Comparison of ENCODE assay signal across 8 cellular contexts in genomic region chr17:781920-782731, GRCh38. TPM values are rescaled to one million over a fixed set of nuclear protein-coding genes. Genes with fewer than 3 reads are reported as not detected.
DNase-seq lines count a peak whose midpoint lies in the region; ATAC-seq and TF ChIP-seq lines count a peak whose summit lies in the region.

Gene GLOD4 (minus strand): TSS chr17:782280. CDS start chr17:782255, 25 bp downstream.
Gene MRM3 (plus strand): TSS chr17:782353. CDS start chr17:782379, 26 bp downstream.

- CTCF ChIA-PET in IMR-90 (lab: Yijun Ruan, JAX): interaction anchor here (0.7 to 1.4 kb wide), 2 partner anchors 174 to 199 kb away, joined by 3 to 8 read pairs; no protein-coding TSS in a partner anchor
- CTCF ChIA-PET in PC-9 (lab: Charles Lee): interaction anchor here (1.4 to 2.6 kb wide), 2 partner anchors 198 to 214 kb away, joined by 4 to 13 read pairs; partner anchors contain the start of genes NXN and TIMM22

- no peak within 1 kb of the TSS for H2BK20ac ChIP-seq in IMR-90 (ENCODE audit: low read depth, low read length)

- H4K8ac ChIP-seq in IMR-90 (ENCODE audit: low read depth in 2 of 2, low read length in 2 of 2): peak within 1 kb of the TSS; percentile 92 to 93

- peak within 1 kb of the TSS; percentile 59; the same call in 1 of the 2 replicates for H3K23ac ChIP-seq in IMR-90 (ENCODE audit: low read depth, low read length)

- peak within 1 kb of the TSS; percentile 81 for H4K91ac ChIP-seq in IMR-90 (ENCODE audit: insufficient read depth, low read depth, low read length)

- no peaks in the 10 kb centered on the region for H3K27me3 Mint-ChIP-seq in activated T-cell treated with anti-CD3 and anti-CD28 coated beads, Interleukin-2, amount 50 U/mL, for 4 hours (ENCODE audit: low read depth)

- no peaks in the 10 kb centered on the region; the same call in 1 of the 2 replicates for H3F3A ChIP-seq in PC-9 (ENCODE audit: insufficient read depth, low read depth)

- H3K4me3 ChIP-seq in IMR-90 (ENCODE audit: insufficient read depth, low read depth, low read length): peak within 1 kb of the TSS; percentile 88
- H3K4me3 ChIP-seq in PC-9: peak within 1 kb of the TSS; percentile 92
- peak within 1 kb of the TSS; percentile 85 to 99 (median 92) for H3K4me3 ChIP-seq in esophagus muscularis mucosa

- H3K18ac ChIP-seq in IMR-90 (ENCODE audit: low read depth, low read length): no peak within 1 kb of the TSS

- H3K79me1 ChIP-seq in IMR-90 (ENCODE audit: low read depth in 1 of 2, low read length in 2 of 2): peaks cover 37 to 64% of the 10 kb centered on the region in 2 experiments

- H3K4me1 Mint-ChIP-seq in activated T-cell treated with anti-CD3 and anti-CD28 coated beads, Interleukin-2, amount 50 U/mL, for 4 hours (ENCODE audit: low read depth): peaks cover 31% of the 10 kb centered on the region

- H3K4me2 ChIP-seq in IMR-90 (ENCODE audit: low read depth, low read length) (peak within 1 kb of the TSS; percentile 100), PC-9 (peak within 1 kb of the TSS; percentile 90)

- H2BK120ac ChIP-seq in IMR-90 (ENCODE audit: low read depth, low read length): no peak within 1 kb of the TSS

- H4K20me1 ChIP-seq in IMR-90 (ENCODE audit: insufficient read depth, low read length): peaks cover 6% of the 10 kb centered on the region; the same call in 1 of the 2 replicates
- peaks cover 3% of the 10 kb centered on the region; the same call in 1 of the 2 replicates for H4K20me1 ChIP-seq in PC-9 (ENCODE audit: insufficient read depth)

- H3K9me3 ChIP-seq in IMR-90 (ENCODE audit: control insufficient read depth, insufficient read depth, low read length): no peaks in the 10 kb centered on the region
- no peaks in the 10 kb centered on the region for H3K9me3 ChIP-seq in PC-9 (ENCODE audit: insufficient read depth, low read depth)
- H3K9me3 ChIP-seq in esophagus muscularis mucosa: no peaks in the 10 kb centered on the region

- TF ChIP-seq CTCF in IMR-90 (conservative IDR thresholded peaks at IDR 0.05; ENCODE audit: low read depth, low read length) (no peak; the same call in 1 of the 2 replicates), PC-9 (conservative IDR thresholded peaks at IDR 0.05) (0 out of 2 replicates have a peak, but pooled peaks have one; percentile 16), esophagus muscularis mucosa (IDR thresholded peaks at IDR 0.05) (peak; percentile 8 to 48 (median 11))

- H3K27ac ChIP-seq in IMR-90 (ENCODE audit: insufficient read depth, low read length) (peak within 1 kb of the TSS; percentile 81), PC-9 (peak within 1 kb of the TSS; percentile 47), esophagus muscularis mucosa (replicated peaks in 1 of 4) (peak within 1 kb of the TSS; percentile 82 to 93 (median 87))

- TF ChIP-seq POLR2A in IMR-90 (IDR thresholded peaks at IDR 0.05; ENCODE audit: low read depth, low read length) (peak; percentile 58), esophagus muscularis mucosa (IDR thresholded peaks at IDR 0.05; ENCODE audit: low read depth) (peak; percentile 52)

- H4K5ac ChIP-seq in IMR-90 (ENCODE audit: low read depth, low read length): peak within 1 kb of the TSS; percentile 77

- BruUV-seq in IMR-90 (replicated peaks; lab: Mats Ljungman, UMichigan) (no TSS peak), PC-9 (replicated peaks; lab: Mats Ljungman, UMichigan) (TSS peak; percentile 56)

- H2AFZ ChIP-seq in IMR-90 (replicated peaks; ENCODE audit: low read length, poor library complexity): peak within 1 kb of the TSS; percentile 98
- peak within 1 kb of the TSS; percentile 96 for H2AFZ ChIP-seq in PC-9

- POLR2A ChIA-PET in IMR-90 (lab: Charles Lee; ENCODE audit: unreplicated experiment): no interaction called here
- POLR2A ChIA-PET in PC-9 (lab: Charles Lee; ENCODE audit: unreplicated experiment): interaction anchor here (0.5 to 0.8 kb wide), 5 partner anchors 43 to 215 kb away, joined by 3 to 5 read pairs (median 4); partner anchors contain the start of gene TIMM22

- H3K4ac ChIP-seq in IMR-90 (ENCODE audit: low read depth, low read length): peak within 1 kb of the TSS; percentile 73

- DNase-seq in DMS114 treated with DMSO at 0.1 percent for 48 hours (lab: John Stamatoyannopoulos, UW; ENCODE audit: unreplicated experiment) (peak; percentile 75), IMR-90 (peak; percentile 85), PC-9 (peak; percentile 67 to 90), esophagus muscularis mucosa (ENCODE audit: extremely low spot score) (peak; percentile 98), myocyte (ENCODE audit: low read depth) (peak; percentile 93)
- DNase-seq in activated T-cell treated with anti-CD3 and anti-CD28 coated beads, Interleukin-2, amount 50 U/mL, for 4 hours: peak; percentile 95
- DNase-seq in stimulated activated CD8-positive, alpha-beta memory T cell treated with anti-CD3 and anti-CD28 coated beads, Interleukin-7, amount 100 ng/mL, for 4 hours (ENCODE audit: low read depth in 2 of 2): peak; percentile 85 to 92

- dilution Hi-C loops in IMR-90 (cut with HindIII; ENCODE audit: low sequenced_read_pairs, unreplicated experiment): loop anchor here (25.0 kb wide), 1 partner anchor 205 kb away; the partner anchor contains the start of genes NXN and TIMM22

- H3K4me3 Mint-ChIP-seq in activated T-cell treated with anti-CD3 and anti-CD28 coated beads, Interleukin-2, amount 50 U/mL, for 4 hours: peak within 1 kb of the TSS; percentile 97

- TF ChIP-seq RAD21 in IMR-90 (IDR thresholded peaks at IDR 0.05; ENCODE audit: low read length): peak; percentile 1; the same call in 1 of the 2 replicates

- ATAC-seq in GM21528 (IDR thresholded peaks at IDR 0.05; ENCODE audit: low FRiP score, unreplicated experiment) (peak; percentile 82), IMR-90 (ENCODE audit: low read depth) (peak; percentile 94)
- ATAC-seq in activated T-cell treated with anti-CD3 and anti-CD28 coated beads, Interleukin-2, amount 50 U/mL, for 4 hours: peak; percentile 95 to 96

- peaks cover 19% of the 10 kb centered on the region for H3K36me3 Mint-ChIP-seq in activated T-cell treated with anti-CD3 and anti-CD28 coated beads, Interleukin-2, amount 50 U/mL, for 4 hours (ENCODE audit: insufficient read depth)

- peak within 1 kb of the TSS; percentile 87 for H3K9ac ChIP-seq in IMR-90 (ENCODE audit: low read depth, low read length)

- H3K36me3 ChIP-seq in IMR-90 (ENCODE audit: control insufficient read depth, insufficient read depth, low read length) (peaks cover 12% of the 10 kb centered on the region), PC-9 (ENCODE audit: low read depth) (0 out of 2 replicates have a peak, but pooled peaks cover 12% of the 10 kb centered on the region), esophagus muscularis mucosa (peaks cover 6 to 38% (median 33%) of the 10 kb centered on the region in 4 donors)

- peak within 1 kb of the TSS; percentile 67 for H2BK5ac ChIP-seq in IMR-90 (ENCODE audit: low read depth, low read length, poor library complexity, severe bottlenecking)

- TF ChIP-seq EP300 in esophagus muscularis mucosa (IDR thresholded peaks at IDR 0.05): no peak

- H3K9me3 Mint-ChIP-seq in activated T-cell treated with anti-CD3 and anti-CD28 coated beads, Interleukin-2, amount 50 U/mL, for 4 hours: no peaks in the 10 kb centered on the region

- no peak within 1 kb of the TSS for H2BK15ac ChIP-seq in IMR-90 (ENCODE audit: low read depth, low read length)

- peaks cover 72% of the 10 kb centered on the region for H3K79me2 ChIP-seq in PC-9 (ENCODE audit: low read depth)

- peak within 1 kb of the TSS; percentile 74 for H3K14ac ChIP-seq in IMR-90 (replicated peaks; ENCODE audit: low read depth, low read length)

- H3K9me2 ChIP-seq in PC-9 (ENCODE audit: insufficient read depth): no peaks in the 10 kb centered on the region

- in situ Hi-C loops in IMR-90 (cut with MboI; ENCODE audit: low sequenced_read_pairs): no loop called here

- H3K4me1 ChIP-seq in IMR-90 (ENCODE audit: control insufficient read depth, insufficient read depth, low read length): peaks cover 10% of the 10 kb centered on the region; the same call in 1 of the 2 replicates
- H3K4me1 ChIP-seq in PC-9 (replicated peaks; ENCODE audit: insufficient read depth): peaks cover 17% of the 10 kb centered on the region
- peaks cover 22 to 37% (median 32%) of the 10 kb centered on the region in 4 donors for H3K4me1 ChIP-seq in esophagus muscularis mucosa

- no peaks in the 10 kb centered on the region for H3K27me3 ChIP-seq in IMR-90 (ENCODE audit: control insufficient read depth, insufficient read depth, low read length)
- no peaks in the 10 kb centered on the region for H3K27me3 ChIP-seq in PC-9 (ENCODE audit: insufficient read depth, low read depth)
- no peaks in the 10 kb centered on the region for H3K27me3 ChIP-seq in esophagus muscularis mucosa

- H3K56ac ChIP-seq in IMR-90 (ENCODE audit: extremely low read depth, insufficient read depth, low read length): peak within 1 kb of the TSS; percentile 59

- no peaks in the 10 kb centered on the region; the same call in 1 of the 2 replicates for H3K9me1 ChIP-seq in IMR-90 (ENCODE audit: insufficient read depth, low read length)

- intact Hi-C loops in IMR-90 (cut with micrococcal nuclease) (no loop called here), PC-9 (cut with micrococcal nuclease; ENCODE audit: unreplicated experiment) (loop anchor here (2.0 to 5.0 kb wide), 2 partner anchors 199 to 215 kb away; partner anchors contain the start of gene TIMM22), esophagus muscularis mucosa (cut with DNase I) (no loop called here)

- H2AK5ac ChIP-seq in IMR-90 (ENCODE audit: low read depth, low read length): peak within 1 kb of the TSS; percentile 45

- peak within 1 kb of the TSS; percentile 85 for H2AK9ac ChIP-seq in IMR-90 (replicated peaks; ENCODE audit: low read depth, low read length, poor library complexity)

- WGBS in IMR-90 (ENCODE audit: extremely low coverage in 2 of 2, insufficient read length in 1 of 2), 2 experiments: 0% methylated on average over 64 of the region's 80 CpGs; no CpG with 5 or more reads in 1 of the 2 experiments
- WGBS in esophagus muscularis mucosa: 1% methylated on average over 17 of the region's 80 CpGs

RNA-seq across cellular contexts. Expression of gene GLOD4, which starts in this region (rescaled TPM):
- total RNA-seq in IMR-90 (2012; rRNA removed): 26.3 and 41.1 TPM in 2 replicates
- polyA plus RNA-seq in IMR-90 (2012; rRNA removed): 26.5 and 36.7 TPM in 2 replicates
- 7.9 and 19.3 TPM in 2 replicates for polyA plus RNA-seq in IMR-90 (2012; cell fraction: cytosol; rRNA removed)
- polyA plus RNA-seq in IMR-90 (2012; cell fraction: nucleus; rRNA removed; ENCODE audit: low replicate concordance): 10.6 and 51.9 TPM in 2 replicates
- total RNA-seq in PC-9 (2021): 110 and 123 TPM in 2 replicates
- 10 to 100 TPM; 63.7 to 71.9 (median 69.7) TPM for total RNA-seq in activated T-cell treated with anti-CD3 and anti-CD28 coated beads, Interleukin-2, amount 50 U/mL, for 4 hours
- total RNA-seq in esophagus muscularis mucosa: 10 to 100 TPM; 25.7 to 73.6 (median 53.9) TPM
- 89.4 and 103 TPM in 2 replicates for total RNA-seq in myocyte
- 85.9 TPM for polyA plus RNA-seq in myocyte (2012)

RNA-seq across cellular contexts. Expression of gene MRM3, which starts in this region (rescaled TPM):
- total RNA-seq in IMR-90 (2012; rRNA removed) (15.2 and 16.1 TPM in 2 replicates), PC-9 (2021) (23.2 and 25.0 TPM in 2 replicates), esophagus muscularis mucosa (10 to 100 TPM; 17.4 to 25.9 (median 23.9) TPM), myocyte (32.8 and 34.7 TPM in 2 replicates)
- polyA plus RNA-seq in IMR-90 (2012; rRNA removed): 8.9 and 9.0 TPM in 2 replicates
- polyA plus RNA-seq in IMR-90 (2012; cell fraction: cytosol; rRNA removed): 8.3 and 10.0 TPM in 2 replicates
- 5.4 and 7.5 TPM in 2 replicates for polyA plus RNA-seq in IMR-90 (2012; cell fraction: nucleus; rRNA removed; ENCODE audit: low replicate concordance)
- total RNA-seq in activated T-cell treated with anti-CD3 and anti-CD28 coated beads, Interleukin-2, amount 50 U/mL, for 4 hours: 10 to 100 TPM; 42.3 to 46.9 (median 44.4) TPM
- polyA plus RNA-seq in myocyte (2012): 15.5 TPM

Comparison
In these comparisons a context has a peak if more than half of its experiments do, and no peak if none do; other contexts are left out.
1. Peak in every context shown above with its lines: DNase-seq, ATAC-seq, H3K4me3 ChIP-seq and H3K27ac ChIP-seq.